8 cellular contexts compared by ENCODE assay signal in genomic region chr3:15647629-15648167, GRCh38. TPM values are rescaled to one million over a fixed set of nuclear protein-coding genes. Genes with fewer than 3 reads are reported as not detected.
A peak's percentile ranks its signal among the peaks of the same experiment; 100 is the strongest.
DNase-seq lines count a peak whose midpoint lies in the region; ATAC-seq and TF ChIP-seq lines count a peak whose summit lies in the region.

No MANE protein-coding gene starts in this region.

- no peaks in the 10 kb centered on the region for H3K27me3 ChIP-seq in Panc1 (ENCODE audit: control insufficient read depth, insufficient read depth, low read length)
- H3K27me3 ChIP-seq in right atrium auricular region, result no peaks in the 10 kb centered on the region

- H3K9me3 ChIP-seq in Panc1 (ENCODE audit: control insufficient read depth, insufficient read depth, low read depth, low read length) (no peaks in the 10 kb centered on the region), right atrium auricular region (no peaks in the 10 kb centered on the region)

- peaks cover 27% of the 10 kb centered on the region for H3K4me1 ChIP-seq in Panc1 (ENCODE audit: control insufficient read depth, insufficient read depth, low read length)
- H3K4me1 ChIP-seq in right atrium auricular region, result peaks cover 0 to 20% of the 10 kb centered on the region in 2 donors

- CTCF ChIA-PET in Panc1 (lab: Charles Lee), result no interaction called here

- intact Hi-C loops in Panc1 (cut with micrococcal nuclease; ENCODE audit: unreplicated experiment), result no loop called here

- no peak overlapping the region for H3K4me3 ChIP-seq in Panc1 (ENCODE audit: low read depth in 2 of 2, low read length in 2 of 2)
- no peak overlapping the region for H3K4me3 ChIP-seq in right atrium auricular region

- in situ Hi-C loops in Panc1 (cut with HindIII; ENCODE audit: low pct_unique_long_range_greater_than_20kb, low sequenced_read_pairs), result no loop called here

- H3K36me3 ChIP-seq in Panc1 (ENCODE audit: control insufficient read depth, insufficient read depth, low read length), result no peaks in the 10 kb centered on the region
- peaks cover 9% of the 10 kb centered on the region for H3K36me3 ChIP-seq in right atrium auricular region

- peak; percentile 64 for ATAC-seq in GM18520 (IDR thresholded peaks at IDR 0.05; ENCODE audit: unreplicated experiment)
- peak; percentile 97 for ATAC-seq in HG02884 (IDR thresholded peaks at IDR 0.05; ENCODE audit: unreplicated experiment)
- no peak for ATAC-seq in Panc1

- BruUV-seq in Panc1 (replicated peaks; lab: Mats Ljungman, UMichigan), result no TSS peak

- DNase-seq in Panc1 (ENCODE audit: low read depth, low spot score) (no peak), right atrium auricular region (ENCODE audit: low spot score) (no peak), D341Med (ENCODE audit: low spot score) (no peak)
- DNase-seq in activated gamma-delta T cell treated with anti-CD3 and anti-CD28 coated beads, Interleukin-2, amount 50 U/mL, for 16 hours (ENCODE audit: low read depth), result peak; percentile 37
- peak; percentile 24 for DNase-seq in stimulated activated naive CD4-positive, alpha-beta T cell treated with Interleukin-2 at 50 U/mL for 16 hours (lab: John Stamatoyannopoulos, UW)
- DNase-seq in effector CD4-positive, alpha-beta T cell, result no peak

- peak overlapping the region; percentile 94 for H3K27ac ChIP-seq in Panc1 (ENCODE audit: low read length)
- peak overlapping the region; percentile 35 to 56 for H3K27ac ChIP-seq in right atrium auricular region

- POLR2A ChIA-PET in Panc1 (lab: Charles Lee), result interaction anchor here (0.7 kb wide), 1 partner anchor 58 kb away, joined by 3 read pairs; no protein-coding TSS in a partner anchor

- TF ChIP-seq CTCF in Panc1 (IDR thresholded peaks at IDR 0.05) (no peak), right atrium auricular region (IDR thresholded peaks at IDR 0.05) (no peak)

RNA-seq across cellular contexts. Expression of gene BTD, which starts 46.2 kb away (rescaled TPM):
- 22.7 TPM for total RNA-seq in Panc1 (2021; ENCODE audit: unreplicated experiment)
- 21.4 TPM for polyA plus RNA-seq in Panc1 (2012; ENCODE audit: insufficient read length)
- total RNA-seq in right atrium auricular region, result 10 to 100 TPM; 10.3 to 16.2 TPM

RNA-seq across cellular contexts. Expression of gene HACL1, which starts 46.3 kb away (rescaled TPM):
- total RNA-seq in Panc1 (2021; ENCODE audit: unreplicated experiment), result 26.8 TPM
- 25.1 TPM for polyA plus RNA-seq in Panc1 (2012; ENCODE audit: insufficient read length)
- 10 to 100 TPM; 12.3 to 13.2 TPM for total RNA-seq in right atrium auricular region

Comparison
In these comparisons a context has a peak if more than half of its experiments do, and no peak if none do; other contexts are left out.
1. DNase-seq: peak in activated gamma-delta T cell treated with anti-CD3 and anti-CD28 coated beads, Interleukin-2, amount 50 U/mL, for 16 hours (single experiment) and stimulated activated naive CD4-positive, alpha-beta T cell treated with Interleukin-2 at 50 U/mL for 16 hours (single experiment); none in Panc1 (single experiment), right atrium auricular region (single experiment), effector CD4-positive, alpha-beta T cell (single experiment) and D341Med (single experiment).